In the genomic region with DNA sequence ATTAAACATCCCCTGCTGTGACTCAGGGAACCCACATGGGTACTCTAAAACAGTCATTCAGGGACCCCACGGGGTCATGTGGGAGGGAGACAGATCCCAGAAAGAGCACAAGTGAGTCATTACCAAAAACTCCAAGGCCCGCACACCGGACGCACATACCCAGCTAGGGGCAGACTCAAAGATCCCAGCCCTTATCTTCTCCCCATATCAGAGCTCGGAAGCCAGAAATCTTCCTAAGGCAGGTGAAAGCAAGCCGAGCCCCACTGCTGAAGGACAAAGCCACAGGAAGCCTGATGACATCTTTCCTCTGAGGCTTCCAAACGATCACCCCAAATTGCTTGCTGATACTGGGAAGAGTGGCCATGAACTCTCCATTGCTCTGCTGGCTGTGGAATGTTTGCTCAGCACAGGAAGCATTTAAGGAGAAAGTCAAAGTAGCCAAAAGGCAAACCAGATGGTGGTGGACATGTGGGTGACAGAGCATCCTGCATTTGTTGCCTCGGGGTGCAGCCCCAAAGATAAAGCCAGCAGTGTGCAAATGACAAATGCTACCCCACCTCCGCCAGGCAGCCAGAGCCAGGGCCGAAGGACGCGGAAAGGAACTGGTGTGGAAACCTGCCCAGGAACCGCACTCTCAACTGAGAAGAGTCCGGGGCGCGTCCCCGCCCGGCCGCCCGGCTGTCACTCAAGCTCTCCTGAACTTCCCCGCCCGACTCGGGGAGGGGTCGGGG, we compare ENCODE assay signal across 1 cellular context.
A peak's percentile ranks its signal among the peaks of the same experiment; 100 is the strongest.
TF ChIP-seq lines count a peak whose summit lies in the region.

No MANE protein-coding gene starts in this region.

TF ChIP-seq in HepG2, 621 proteins besides CTCF, POLR2A, EP300 and RAD21 (continued from another document and continues in another):
- TF ChIP-seq HNRNPK (IDR thresholded peaks at IDR 0.05; ENCODE audit: low read depth, low read length, poor library complexity, severe bottlenecking) (no peak), ZBTB38 (CRISPR knock-in tag; IDR thresholded peaks at IDR 0.05) (peak; percentile 59), SP140L (CRISPR knock-in tag; IDR thresholded peaks at IDR 0.05; ENCODE audit: borderline replicate concordance) (0 out of 2 replicates have a peak, but pooled peaks have one; percentile 44), GATAD1 (CRISPR knock-in tag; IDR thresholded peaks at IDR 0.05) (peak; percentile 67), FOSL2 (CRISPR knock-in tag; IDR thresholded peaks at IDR 0.05) (peak; percentile 80), ZSCAN9 (CRISPR knock-in tag; IDR thresholded peaks at IDR 0.05; ENCODE audit: borderline replicate concordance) (no peak), ELF4 (CRISPR knock-in tag; IDR thresholded peaks at IDR 0.05; ENCODE audit: borderline replicate concordance) (no peak), KDM6A (CRISPR knock-in tag; IDR thresholded peaks at IDR 0.05; ENCODE audit: low read depth) (peak; percentile 27; the same call in 1 of the 2 replicates), ZNF550 (CRISPR knock-in tag; IDR thresholded peaks at IDR 0.05; ENCODE audit: borderline replicate concordance) (0 out of 2 replicates have a peak, but pooled peaks have one; percentile 57), CCAR2 (optimal IDR thresholded peaks at IDR 0.05; ENCODE audit: low read depth, low read length) (no peak), ZNF121 (CRISPR knock-in tag; IDR thresholded peaks at IDR 0.05) (peak; percentile 63; the same call in 1 of the 2 replicates), GZF1 (CRISPR knock-in tag; IDR thresholded peaks at IDR 0.05) (0 out of 2 replicates have a peak, but pooled peaks have one; percentile 43), GLI4 (CRISPR knock-in tag; IDR thresholded peaks at IDR 0.05; ENCODE audit: borderline replicate concordance) (peak; percentile 41; the same call in 1 of the 2 replicates), ATF1 (CRISPR knock-in tag; IDR thresholded peaks at IDR 0.05) (0 out of 2 replicates have a peak, but pooled peaks have one; percentile 28), CBX5 (CRISPR knock-in tag; IDR thresholded peaks at IDR 0.05; ENCODE audit: borderline replicate concordance) (no peak), HOXD1 (CRISPR knock-in tag; IDR thresholded peaks at IDR 0.05) (0 out of 2 replicates have a peak, but pooled peaks have one; percentile 55), ZNF367 (CRISPR knock-in tag; IDR thresholded peaks at IDR 0.05; ENCODE audit: borderline replicate concordance) (0 out of 2 replicates have a peak, but pooled peaks have one; percentile 41), BRD4 (CRISPR knock-in tag; IDR thresholded peaks at IDR 0.05) (peak; percentile 62; the same call in 1 of the 2 replicates), ISX (CRISPR knock-in tag; conservative IDR thresholded peaks at IDR 0.05) (no peak), KLF13 (CRISPR knock-in tag; IDR thresholded peaks at IDR 0.05) (peak; percentile 44; the same call in 1 of the 2 replicates), MAZ (IDR thresholded peaks at IDR 0.05; ENCODE audit: borderline replicate concordance, low read depth, low read length) (0 out of 2 replicates have a peak, but pooled peaks have one; percentile 54), MAZ (CRISPR knock-in tag; IDR thresholded peaks at IDR 0.05; ENCODE audit: low read depth) (no peak), ZIK1 (CRISPR knock-in tag; IDR thresholded peaks at IDR 0.05; ENCODE audit: borderline replicate concordance, low read depth) (0 out of 2 replicates have a peak, but pooled peaks have one; percentile 45), SOX13 (IDR thresholded peaks at IDR 0.05) (no peak), SOX13 (CRISPR knock-in tag; conservative IDR thresholded peaks at IDR 0.05 in 1 of 2, IDR thresholded peaks at IDR 0.05 in 1 of 2) (peak in 1 of 2 experiments; percentile 8; a peak in 1 of 4 replicates), ZNF761 (CRISPR knock-in tag; conservative IDR thresholded peaks at IDR 0.05) (no peak), GABPB1 (CRISPR knock-in tag; IDR thresholded peaks at IDR 0.05) (peak; percentile 45), PITX1 (CRISPR knock-in tag; IDR thresholded peaks at IDR 0.05) (peak; percentile 39; the same call in 1 of the 2 replicates), KLF9 (CRISPR knock-in tag; IDR thresholded peaks at IDR 0.05; ENCODE audit: low read depth) (no peak), HES4 (CRISPR knock-in tag; IDR thresholded peaks at IDR 0.05; ENCODE audit: borderline replicate concordance) (peak; percentile 43; the same call in 1 of the 2 replicates), ZSCAN20 (CRISPR knock-in tag; IDR thresholded peaks at IDR 0.05; ENCODE audit: borderline replicate concordance) (no peak), PRPF4 (IDR thresholded peaks at IDR 0.05; ENCODE audit: low read depth, low read length, poor library complexity, severe bottlenecking) (no peak), HIVEP1 (CRISPR knock-in tag; IDR thresholded peaks at IDR 0.05) (no peak), ZNF501 (CRISPR knock-in tag; IDR thresholded peaks at IDR 0.05) (peak; percentile 82), MZF1 (CRISPR knock-in tag; IDR thresholded peaks at IDR 0.05; ENCODE audit: borderline replicate concordance) (0 out of 2 replicates have a peak, but pooled peaks have one; percentile 46), ZNF616 (CRISPR knock-in tag; IDR thresholded peaks at IDR 0.05; ENCODE audit: low read depth) (no peak; the same call in 1 of the 2 replicates)
- TF ChIP-seq, protein P1, sequence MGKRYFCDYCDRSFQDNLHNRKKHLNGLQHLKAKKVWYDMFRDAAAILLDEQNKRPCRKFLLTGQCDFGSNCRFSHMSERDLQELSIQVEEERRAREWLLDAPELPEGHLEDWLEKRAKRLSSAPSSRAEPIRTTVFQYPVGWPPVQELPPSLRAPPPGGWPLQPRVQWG (CRISPR knock-in tag; IDR thresholded peaks at IDR 0.05; ENCODE audit: borderline replicate concordance, low read depth): no peak
- TF ChIP-seq, protein P2, sequence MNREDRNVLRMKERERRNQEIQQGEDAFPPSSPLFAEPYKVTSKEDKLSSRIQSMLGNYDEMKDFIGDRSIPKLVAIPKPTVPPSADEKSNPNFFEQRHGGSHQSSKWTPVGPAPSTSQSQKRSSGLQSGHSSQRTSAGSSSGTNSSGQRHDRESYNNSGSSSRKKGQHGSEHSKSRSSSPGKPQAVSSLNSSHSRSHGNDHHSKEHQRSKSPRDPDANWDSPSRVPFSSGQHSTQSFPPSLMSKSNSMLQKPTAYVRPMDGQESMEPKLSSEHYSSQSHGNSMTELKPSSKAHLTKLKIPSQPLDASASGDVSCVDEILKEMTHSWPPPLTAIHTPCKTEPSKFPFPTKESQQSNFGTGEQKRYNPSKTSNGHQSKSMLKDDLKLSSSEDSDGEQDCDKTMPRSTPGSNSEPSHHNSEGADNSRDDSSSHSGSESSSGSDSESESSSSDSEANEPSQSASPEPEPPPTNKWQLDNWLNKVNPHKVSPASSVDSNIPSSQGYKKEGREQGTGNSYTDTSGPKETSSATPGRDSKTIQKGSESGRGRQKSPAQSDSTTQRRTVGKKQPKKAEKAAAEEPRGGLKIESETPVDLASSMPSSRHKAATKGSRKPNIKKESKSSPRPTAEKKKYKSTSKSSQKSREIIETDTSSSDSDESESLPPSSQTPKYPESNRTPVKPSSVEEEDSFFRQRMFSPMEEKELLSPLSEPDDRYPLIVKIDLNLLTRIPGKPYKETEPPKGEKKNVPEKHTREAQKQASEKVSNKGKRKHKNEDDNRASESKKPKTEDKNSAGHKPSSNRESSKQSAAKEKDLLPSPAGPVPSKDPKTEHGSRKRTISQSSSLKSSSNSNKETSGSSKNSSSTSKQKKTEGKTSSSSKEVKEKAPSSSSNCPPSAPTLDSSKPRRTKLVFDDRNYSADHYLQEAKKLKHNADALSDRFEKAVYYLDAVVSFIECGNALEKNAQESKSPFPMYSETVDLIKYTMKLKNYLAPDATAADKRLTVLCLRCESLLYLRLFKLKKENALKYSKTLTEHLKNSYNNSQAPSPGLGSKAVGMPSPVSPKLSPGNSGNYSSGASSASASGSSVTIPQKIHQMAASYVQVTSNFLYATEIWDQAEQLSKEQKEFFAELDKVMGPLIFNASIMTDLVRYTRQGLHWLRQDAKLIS (CRISPR knock-in tag; IDR thresholded peaks at IDR 0.05): 0 out of 2 replicates have a peak, but pooled peaks have one; percentile 48
- TF ChIP-seq, protein P3, sequence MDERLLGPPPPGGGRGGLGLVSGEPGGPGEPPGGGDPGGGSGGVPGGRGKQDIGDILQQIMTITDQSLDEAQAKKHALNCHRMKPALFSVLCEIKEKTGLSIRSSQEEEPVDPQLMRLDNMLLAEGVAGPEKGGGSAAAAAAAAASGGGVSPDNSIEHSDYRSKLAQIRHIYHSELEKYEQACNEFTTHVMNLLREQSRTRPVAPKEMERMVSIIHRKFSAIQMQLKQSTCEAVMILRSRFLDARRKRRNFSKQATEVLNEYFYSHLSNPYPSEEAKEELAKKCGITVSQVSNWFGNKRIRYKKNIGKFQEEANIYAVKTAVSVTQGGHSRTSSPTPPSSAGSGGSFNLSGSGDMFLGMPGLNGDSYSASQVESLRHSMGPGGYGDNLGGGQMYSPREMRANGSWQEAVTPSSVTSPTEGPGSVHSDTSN (CRISPR knock-in tag; IDR thresholded peaks at IDR 0.05): peak; percentile 83
- TF ChIP-seq, protein P4, sequence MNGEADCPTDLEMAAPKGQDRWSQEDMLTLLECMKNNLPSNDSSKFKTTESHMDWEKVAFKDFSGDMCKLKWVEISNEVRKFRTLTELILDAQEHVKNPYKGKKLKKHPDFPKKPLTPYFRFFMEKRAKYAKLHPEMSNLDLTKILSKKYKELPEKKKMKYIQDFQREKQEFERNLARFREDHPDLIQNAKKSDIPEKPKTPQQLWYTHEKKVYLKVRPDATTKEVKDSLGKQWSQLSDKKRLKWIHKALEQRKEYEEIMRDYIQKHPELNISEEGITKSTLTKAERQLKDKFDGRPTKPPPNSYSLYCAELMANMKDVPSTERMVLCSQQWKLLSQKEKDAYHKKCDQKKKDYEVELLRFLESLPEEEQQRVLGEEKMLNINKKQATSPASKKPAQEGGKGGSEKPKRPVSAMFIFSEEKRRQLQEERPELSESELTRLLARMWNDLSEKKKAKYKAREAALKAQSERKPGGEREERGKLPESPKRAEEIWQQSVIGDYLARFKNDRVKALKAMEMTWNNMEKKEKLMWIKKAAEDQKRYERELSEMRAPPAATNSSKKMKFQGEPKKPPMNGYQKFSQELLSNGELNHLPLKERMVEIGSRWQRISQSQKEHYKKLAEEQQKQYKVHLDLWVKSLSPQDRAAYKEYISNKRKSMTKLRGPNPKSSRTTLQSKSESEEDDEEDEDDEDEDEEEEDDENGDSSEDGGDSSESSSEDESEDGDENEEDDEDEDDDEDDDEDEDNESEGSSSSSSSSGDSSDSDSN (CRISPR knock-in tag; IDR thresholded peaks at IDR 0.05): peak; percentile 72
- TF ChIP-seq, protein P5, sequence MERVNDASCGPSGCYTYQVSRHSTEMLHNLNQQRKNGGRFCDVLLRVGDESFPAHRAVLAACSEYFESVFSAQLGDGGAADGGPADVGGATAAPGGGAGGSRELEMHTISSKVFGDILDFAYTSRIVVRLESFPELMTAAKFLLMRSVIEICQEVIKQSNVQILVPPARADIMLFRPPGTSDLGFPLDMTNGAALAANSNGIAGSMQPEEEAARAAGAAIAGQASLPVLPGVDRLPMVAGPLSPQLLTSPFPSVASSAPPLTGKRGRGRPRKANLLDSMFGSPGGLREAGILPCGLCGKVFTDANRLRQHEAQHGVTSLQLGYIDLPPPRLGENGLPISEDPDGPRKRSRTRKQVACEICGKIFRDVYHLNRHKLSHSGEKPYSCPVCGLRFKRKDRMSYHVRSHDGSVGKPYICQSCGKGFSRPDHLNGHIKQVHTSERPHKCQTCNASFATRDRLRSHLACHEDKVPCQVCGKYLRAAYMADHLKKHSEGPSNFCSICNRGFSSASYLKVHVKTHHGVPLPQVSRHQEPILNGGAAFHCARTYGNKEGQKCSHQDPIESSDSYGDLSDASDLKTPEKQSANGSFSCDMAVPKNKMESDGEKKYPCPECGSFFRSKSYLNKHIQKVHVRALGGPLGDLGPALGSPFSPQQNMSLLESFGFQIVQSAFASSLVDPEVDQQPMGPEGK (CRISPR knock-in tag; IDR thresholded peaks at IDR 0.05): peak; percentile 73; the same call in 1 of the 2 replicates
- TF ChIP-seq, protein P6, sequence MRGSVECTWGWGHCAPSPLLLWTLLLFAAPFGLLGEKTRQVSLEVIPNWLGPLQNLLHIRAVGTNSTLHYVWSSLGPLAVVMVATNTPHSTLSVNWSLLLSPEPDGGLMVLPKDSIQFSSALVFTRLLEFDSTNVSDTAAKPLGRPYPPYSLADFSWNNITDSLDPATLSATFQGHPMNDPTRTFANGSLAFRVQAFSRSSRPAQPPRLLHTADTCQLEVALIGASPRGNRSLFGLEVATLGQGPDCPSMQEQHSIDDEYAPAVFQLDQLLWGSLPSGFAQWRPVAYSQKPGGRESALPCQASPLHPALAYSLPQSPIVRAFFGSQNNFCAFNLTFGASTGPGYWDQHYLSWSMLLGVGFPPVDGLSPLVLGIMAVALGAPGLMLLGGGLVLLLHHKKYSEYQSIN (CRISPR knock-in tag; IDR thresholded peaks at IDR 0.05; ENCODE audit: borderline replicate concordance): no peak
- TF ChIP-seq, protein P7, sequence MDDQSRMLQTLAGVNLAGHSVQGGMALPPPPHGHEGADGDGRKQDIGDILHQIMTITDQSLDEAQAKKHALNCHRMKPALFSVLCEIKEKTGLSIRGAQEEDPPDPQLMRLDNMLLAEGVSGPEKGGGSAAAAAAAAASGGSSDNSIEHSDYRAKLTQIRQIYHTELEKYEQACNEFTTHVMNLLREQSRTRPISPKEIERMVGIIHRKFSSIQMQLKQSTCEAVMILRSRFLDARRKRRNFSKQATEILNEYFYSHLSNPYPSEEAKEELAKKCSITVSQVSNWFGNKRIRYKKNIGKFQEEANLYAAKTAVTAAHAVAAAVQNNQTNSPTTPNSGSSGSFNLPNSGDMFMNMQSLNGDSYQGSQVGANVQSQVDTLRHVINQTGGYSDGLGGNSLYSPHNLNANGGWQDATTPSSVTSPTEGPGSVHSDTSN (CRISPR knock-in tag; IDR thresholded peaks at IDR 0.05; ENCODE audit: borderline replicate concordance): 0 out of 2 replicates have a peak, but pooled peaks have one; percentile 48
- TF ChIP-seq, protein P8, sequence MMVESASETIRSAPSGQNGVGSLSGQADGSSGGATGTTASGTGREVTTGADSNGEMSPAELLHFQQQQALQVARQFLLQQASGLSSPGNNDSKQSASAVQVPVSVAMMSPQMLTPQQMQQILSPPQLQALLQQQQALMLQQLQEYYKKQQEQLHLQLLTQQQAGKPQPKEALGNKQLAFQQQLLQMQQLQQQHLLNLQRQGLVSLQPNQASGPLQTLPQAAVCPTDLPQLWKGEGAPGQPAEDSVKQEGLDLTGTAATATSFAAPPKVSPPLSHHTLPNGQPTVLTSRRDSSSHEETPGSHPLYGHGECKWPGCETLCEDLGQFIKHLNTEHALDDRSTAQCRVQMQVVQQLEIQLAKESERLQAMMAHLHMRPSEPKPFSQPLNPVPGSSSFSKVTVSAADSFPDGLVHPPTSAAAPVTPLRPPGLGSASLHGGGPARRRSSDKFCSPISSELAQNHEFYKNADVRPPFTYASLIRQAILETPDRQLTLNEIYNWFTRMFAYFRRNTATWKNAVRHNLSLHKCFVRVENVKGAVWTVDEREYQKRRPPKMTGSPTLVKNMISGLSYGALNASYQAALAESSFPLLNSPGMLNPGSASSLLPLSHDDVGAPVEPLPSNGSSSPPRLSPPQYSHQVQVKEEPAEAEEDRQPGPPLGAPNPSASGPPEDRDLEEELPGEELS (CRISPR knock-in tag; IDR thresholded peaks at IDR 0.05): peak; percentile 34; the same call in 1 of the 2 replicates
- TF ChIP-seq, protein P9, sequence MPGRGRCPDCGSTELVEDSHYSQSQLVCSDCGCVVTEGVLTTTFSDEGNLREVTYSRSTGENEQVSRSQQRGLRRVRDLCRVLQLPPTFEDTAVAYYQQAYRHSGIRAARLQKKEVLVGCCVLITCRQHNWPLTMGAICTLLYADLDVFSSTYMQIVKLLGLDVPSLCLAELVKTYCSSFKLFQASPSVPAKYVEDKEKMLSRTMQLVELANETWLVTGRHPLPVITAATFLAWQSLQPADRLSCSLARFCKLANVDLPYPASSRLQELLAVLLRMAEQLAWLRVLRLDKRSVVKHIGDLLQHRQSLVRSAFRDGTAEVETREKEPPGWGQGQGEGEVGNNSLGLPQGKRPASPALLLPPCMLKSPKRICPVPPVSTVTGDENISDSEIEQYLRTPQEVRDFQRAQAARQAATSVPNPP (CRISPR knock-in tag; IDR thresholded peaks at IDR 0.05): peak; percentile 39; the same call in 1 of the 2 replicates
